In genomic region chr3:194095464-194095863, GRCh38 we compare ENCODE assay signal across 10 cellular contexts. TPM values are rescaled to one million over a fixed set of nuclear protein-coding genes. Genes with fewer than 3 reads are reported as not detected.
DNase-seq lines count a peak whose midpoint lies in the region; ATAC-seq and TF ChIP-seq lines count a peak whose summit lies in the region.
"Had no signal": no experiment of that assay in that cellular context is flagged by ENCODE, and none has a peak within 500 bp of the region (broad histone marks: within the 10 kb centered on the region; RNA-seq: fewer than 3 reads in every experiment).

No MANE protein-coding gene starts in this region.

- peaks cover 4% of the 10 kb centered on the region for H3K36me3 Mint-ChIP-seq in activated T-helper 1 cell treated with anti-CD3 and anti-CD28 coated beads, Interleukin-12 subunit alpha, Interleukin-12 subunit beta, Interleukin-2, Interleukin-4 antibody, amounts not matched to agents 30 ng/mL and 10 ng/mL and 1 ng/mL, durations not matched to agents 14 hours and 24 hours and 36 hours (ENCODE audit: low read depth)
- no peaks in the 10 kb centered on the region for H3K36me3 Mint-ChIP-seq in neural crest cell (ENCODE audit: low read depth)

- peaks cover 42% of the 10 kb centered on the region for H3K4me1 ChIP-seq in DOHH2 (ENCODE audit: control insufficient read depth, low read length)
- H3K4me1 ChIP-seq: HAP-1 had no signal

- H3K4me2 ChIP-seq in DOHH2 (ENCODE audit: low read length) = peak overlapping the region; percentile 17

- no peaks in the 10 kb centered on the region for H3K9me3 ChIP-seq in DOHH2 (ENCODE audit: control insufficient read depth, insufficient read depth, low read length)
- H3K9me3 ChIP-seq: HAP-1 had no signal

- no peak overlapping the region for H3K4me3 ChIP-seq in DOHH2 (ENCODE audit: low read length)
- H3K4me3 ChIP-seq: HAP-1, K562 had no signal

- no peaks in the 10 kb centered on the region for H3K9me3 Mint-ChIP-seq in activated T-helper 1 cell treated with anti-CD3 and anti-CD28 coated beads, Interleukin-12 subunit alpha, Interleukin-12 subunit beta, Interleukin-2, Interleukin-4 antibody, amounts not matched to agents 30 ng/mL and 10 ng/mL and 1 ng/mL, durations not matched to agents 14 hours and 24 hours and 36 hours
- H3K9me3 Mint-ChIP-seq in neural crest cell = no peaks in the 10 kb centered on the region

- peak overlapping the region; percentile 15 for H3K27ac Mint-ChIP-seq in activated T-helper 1 cell treated with anti-CD3 and anti-CD28 coated beads, Interleukin-12 subunit alpha, Interleukin-12 subunit beta, Interleukin-2, Interleukin-4 antibody, amounts not matched to agents 30 ng/mL and 10 ng/mL and 1 ng/mL, durations not matched to agents 14 hours and 24 hours and 36 hours
- H3K27ac Mint-ChIP-seq in neural crest cell (ENCODE audit: unreplicated experiment) = peak overlapping the region; percentile 5

- DNase-seq in NCI-H2107 treated with DMSO at 0.1 percent for 48 hours (lab: John Stamatoyannopoulos, UW; ENCODE audit: unreplicated experiment) (peak; percentile 50), neural crest cell (ENCODE audit: low read depth, low spot score) (no peak), GM20000 (ENCODE audit: low spot score) (no peak), SIG-M5 treated with dmso at 0.1 percent for 504 hours (lab: John Stamatoyannopoulos, UW; ENCODE audit: unreplicated experiment) (no peak), dedifferentiated amniotic fluid mesenchymal stem cell (ENCODE audit: extremely low spot score) (no peak)
- DNase-seq in activated T-helper 1 cell treated with anti-CD3 and anti-CD28 coated beads, Interleukin-12 subunit alpha, Interleukin-12 subunit beta, Interleukin-2, Interleukin-4 antibody, amounts not matched to agents 30 ng/mL and 10 ng/mL and 1 ng/mL, durations not matched to agents 14 hours and 24 hours and 36 hours (ENCODE audit: low spot score) = no peak

- no peaks in the 10 kb centered on the region for H4K20me1 ChIP-seq in DOHH2 (ENCODE audit: control insufficient read depth, insufficient read depth, low read depth, low read length)

- 0 out of 2 replicates have a peak, but pooled peaks cover under 1% of the 10 kb centered on the region for H3F3A ChIP-seq in DOHH2 (ENCODE audit: control insufficient read depth, insufficient read depth)

- H3K27ac ChIP-seq in DOHH2 (ENCODE audit: low read depth, low read length) = no peak overlapping the region

- H3K4me3 Mint-ChIP-seq in activated T-helper 1 cell treated with anti-CD3 and anti-CD28 coated beads, Interleukin-12 subunit alpha, Interleukin-12 subunit beta, Interleukin-2, Interleukin-4 antibody, amounts not matched to agents 30 ng/mL and 10 ng/mL and 1 ng/mL, durations not matched to agents 14 hours and 24 hours and 36 hours = no peak overlapping the region
- no peak overlapping the region for H3K4me3 Mint-ChIP-seq in neural crest cell

- no peaks in the 10 kb centered on the region for H3K36me3 ChIP-seq in DOHH2 (ENCODE audit: control insufficient read depth, low read length)
- H3K36me3 ChIP-seq: HAP-1 had no signal

- TF ChIP-seq CTCF in DOHH2 (IDR thresholded peaks at IDR 0.05; ENCODE audit: low read depth, low read length, poor library complexity, severe bottlenecking) = no peak
- no peak for TF ChIP-seq CTCF in neural crest cell (conservative IDR thresholded peaks at IDR 0.05)
- TF ChIP-seq CTCF in GM20000 (IDR thresholded peaks at IDR 0.05; ENCODE audit: extremely low read depth, missing control alignments) = no peak

- peaks cover 3% of the 10 kb centered on the region for H3K27me3 Mint-ChIP-seq in activated T-helper 1 cell treated with anti-CD3 and anti-CD28 coated beads, Interleukin-12 subunit alpha, Interleukin-12 subunit beta, Interleukin-2, Interleukin-4 antibody, amounts not matched to agents 30 ng/mL and 10 ng/mL and 1 ng/mL, durations not matched to agents 14 hours and 24 hours and 36 hours (ENCODE audit: insufficient read depth)
- H3K27me3 Mint-ChIP-seq in neural crest cell (ENCODE audit: low read depth) = peaks cover 38% of the 10 kb centered on the region

- H3K79me2 ChIP-seq in DOHH2 (ENCODE audit: control insufficient read depth, low read length) = peaks cover 7% of the 10 kb centered on the region

- intact Hi-C loops in activated T-helper 1 cell treated with anti-CD3 and anti-CD28 coated beads, Interleukin-12 subunit alpha, Interleukin-12 subunit beta, Interleukin-2, Interleukin-4 antibody, amounts not matched to agents 30 ng/mL and 10 ng/mL and 1 ng/mL, durations not matched to agents 14 hours and 24 hours and 36 hours (cut with micrococcal nuclease) = no loop called here

- no peaks in the 10 kb centered on the region for H3K27me3 ChIP-seq in DOHH2 (ENCODE audit: control insufficient read depth, low read length)

- peaks cover 55% of the 10 kb centered on the region for H3K4me1 Mint-ChIP-seq in activated T-helper 1 cell treated with anti-CD3 and anti-CD28 coated beads, Interleukin-12 subunit alpha, Interleukin-12 subunit beta, Interleukin-2, Interleukin-4 antibody, amounts not matched to agents 30 ng/mL and 10 ng/mL and 1 ng/mL, durations not matched to agents 14 hours and 24 hours and 36 hours (ENCODE audit: low read depth)
- H3K4me1 Mint-ChIP-seq in neural crest cell = peaks cover 69% of the 10 kb centered on the region

- ATAC-seq in HG02759 (IDR thresholded peaks at IDR 0.05; ENCODE audit: unreplicated experiment) = no peak
- ATAC-seq: K562 had no signal

- H3K9me2 ChIP-seq in DOHH2 (replicated peaks; ENCODE audit: control insufficient read depth, low read length) = no peaks in the 10 kb centered on the region

RNA-seq across cellular contexts. Expression of gene HES1, which starts 40.5 kb away (rescaled TPM):
- total RNA-seq in activated T-helper 1 cell treated with anti-CD3 and anti-CD28 coated beads, Interleukin-12 subunit alpha, Interleukin-12 subunit beta, Interleukin-2, Interleukin-4 antibody, amounts not matched to agents 30 ng/mL and 10 ng/mL and 1 ng/mL, durations not matched to agents 14 hours and 24 hours and 36 hours = 2.5 and 2.6 TPM in 2 replicates
- total RNA-seq in neural crest cell = 32.6 and 36.2 TPM in 2 replicates
